ENCODE assay signal across 18 cellular contexts in genomic region chr16:12557808-12558207, GRCh38.
"Had no signal": no experiment of that assay in that cellular context is flagged by ENCODE, and none has a peak within 500 bp of the region (broad histone marks: within the 10 kb centered on the region; RNA-seq: fewer than 3 reads in every experiment).

No MANE protein-coding gene starts in this region.

- H3K27me3 Mint-ChIP-seq: activated CD4-positive, alpha-beta T cell treated with anti-CD3 and anti-CD28 coated beads, Interleukin-2, amount 10 ng/mL, durations not matched to agents 24 days and 14 days; activated naive CD8-positive, alpha-beta T cell treated with anti-CD3 and anti-CD28 coated beads, Interleukin-2, amount 10 ng/mL, durations not matched to agents 7 days and 5 days had no signal

- H3K27ac ChIP-seq: thyroid gland had no signal

- DNase-seq: activated CD4-positive, alpha-beta T cell treated with anti-CD3 and anti-CD28 coated beads, Interleukin-2, amount 10 ng/mL, durations not matched to agents 24 days and 14 days; activated CD8-positive, alpha-beta memory T cell treated with anti-CD3 and anti-CD28 coated beads, Interleukin-2, amount 50 U/mL, for 48 hours; activated naive CD4-positive, alpha-beta T cell; activated naive CD8-positive, alpha-beta T cell treated with anti-CD3 and anti-CD28 coated beads, Interleukin-2, amount 10 ng/mL, durations not matched to agents 7 days and 5 days; effector memory CD4-positive, alpha-beta T cell; foreskin melanocyte; immature natural killer cell; left cardiac atrium; mucosa of descending colon; natural killer cell; small intestine; stimulated activated CD4-positive, alpha-beta T cell treated with anti-CD3 and anti-CD28 coated beads, Interleukin-4, amount 100 ng/mL, for 4 hours; stimulated activated CD8-positive, alpha-beta memory T cell treated with anti-CD3 and anti-CD28 coated beads, Interleukin-4, amount 100 ng/mL, for 48 hours; T-helper 2 cell; thyroid gland had no signal

- H3K36me3 Mint-ChIP-seq: activated naive CD8-positive, alpha-beta T cell treated with anti-CD3 and anti-CD28 coated beads, Interleukin-2, amount 10 ng/mL, durations not matched to agents 7 days and 5 days; immature natural killer cell; natural killer cell; WTC11 had no signal

- H3K36me3 ChIP-seq: thyroid gland had no signal

- H3K9me3 ChIP-seq: mucosa of descending colon, thyroid gland had no signal

- H3K4me3 ChIP-seq: lung, mucosa of descending colon, thyroid gland had no signal

- H3K9me3 Mint-ChIP-seq: activated CD4-positive, alpha-beta T cell treated with anti-CD3 and anti-CD28 coated beads, Interleukin-2, amount 10 ng/mL, durations not matched to agents 24 days and 14 days; activated naive CD8-positive, alpha-beta T cell treated with anti-CD3 and anti-CD28 coated beads, Interleukin-2, amount 10 ng/mL, durations not matched to agents 7 days and 5 days; immature natural killer cell; natural killer cell had no signal

- H3K27ac Mint-ChIP-seq: activated CD4-positive, alpha-beta T cell treated with anti-CD3 and anti-CD28 coated beads, Interleukin-2, amount 10 ng/mL, durations not matched to agents 24 days and 14 days; activated naive CD8-positive, alpha-beta T cell treated with anti-CD3 and anti-CD28 coated beads, Interleukin-2, amount 10 ng/mL, durations not matched to agents 7 days and 5 days; immature natural killer cell; natural killer cell; WTC11 had no signal

- H3K27me3 ChIP-seq: thyroid gland had no signal

- H3K4me1 Mint-ChIP-seq: activated naive CD8-positive, alpha-beta T cell treated with anti-CD3 and anti-CD28 coated beads, Interleukin-2, amount 10 ng/mL, durations not matched to agents 7 days and 5 days; immature natural killer cell had no signal

- H3K4me3 Mint-ChIP-seq: activated CD4-positive, alpha-beta T cell treated with anti-CD3 and anti-CD28 coated beads, Interleukin-2, amount 10 ng/mL, durations not matched to agents 24 days and 14 days; activated naive CD8-positive, alpha-beta T cell treated with anti-CD3 and anti-CD28 coated beads, Interleukin-2, amount 10 ng/mL, durations not matched to agents 7 days and 5 days; immature natural killer cell; natural killer cell; WTC11 had no signal

- ATAC-seq: left cardiac atrium, mucosa of descending colon, natural killer cell, right cardiac atrium, WTC11 had no signal
